Comparison of ENCODE assay signal across 18 cellular contexts in the genomic region with DNA sequence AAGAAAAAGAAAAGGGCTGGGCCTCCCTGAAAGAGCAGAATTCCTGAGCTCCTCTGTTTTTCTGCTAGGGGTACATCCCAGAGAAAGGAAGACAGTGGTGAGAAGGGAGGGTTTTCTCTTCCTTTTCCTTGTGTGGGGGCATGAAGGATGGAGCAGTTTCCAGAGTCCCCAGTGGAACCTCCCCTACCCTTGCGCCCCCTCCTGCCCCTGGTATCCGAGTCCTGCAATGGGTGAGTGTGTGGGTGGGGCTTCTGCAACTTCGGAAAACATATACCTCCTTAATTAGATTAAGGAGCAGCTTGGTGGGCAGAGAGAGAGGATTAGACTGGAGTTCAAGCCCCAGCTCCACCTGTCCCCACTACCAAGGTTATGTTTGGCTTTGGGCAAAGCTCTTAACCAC. TPM values are rescaled to one million over a fixed set of nuclear protein-coding genes. Genes with fewer than 3 reads are reported as not detected.
"Had no signal": no experiment of that assay in that cellular context is flagged by ENCODE, and none has a peak within 500 bp of the region (broad histone marks: within the 10 kb centered on the region; RNA-seq: fewer than 3 reads in every experiment).

No MANE protein-coding gene starts in this region.

- H3K27ac ChIP-seq: left ventricle myocardium inferior, prostate gland had no signal

- H3K4me1 Mint-ChIP-seq: activated naive CD4-positive, alpha-beta T cell treated with anti-CD3 and anti-CD28 coated beads, Interleukin-2, amount 10 ng/mL, durations not matched to agents 7 days and 5 days; activated T-helper 17 cell treated with anti-CD3 and anti-CD28 coated beads, Interleukin-2, amount 50 U/mL, for 72 hours had no signal

- H3K9me3 ChIP-seq: left ventricle myocardium inferior, prostate gland had no signal

- H3K36me3 ChIP-seq: left ventricle myocardium inferior, prostate gland had no signal

- H3K27me3 ChIP-seq: hepatocyte had no signal

- H3K4me3 Mint-ChIP-seq: activated naive CD4-positive, alpha-beta T cell treated with anti-CD3 and anti-CD28 coated beads, Interleukin-2, amount 10 ng/mL, durations not matched to agents 7 days and 5 days; activated T-helper 17 cell treated with anti-CD3 and anti-CD28 coated beads, Interleukin-2, amount 50 U/mL, for 72 hours; natural killer cell treated with Interleukin-12 subunit alpha and Interleukin-12 subunit beta and Interleukin-15 and Interleukin-18, amount 100 ng/mL, for 72 hours; stimulated activated naive CD8-positive, alpha-beta T cell treated with anti-CD3 and anti-CD28 coated beads, Interleukin-15, Interleukin-2, amounts not matched to agents 100 ng/mL and 50 ng/mL, for 24 hours had no signal

- H3K36me3 Mint-ChIP-seq: activated naive CD4-positive, alpha-beta T cell treated with anti-CD3 and anti-CD28 coated beads, Interleukin-2, amount 10 ng/mL, durations not matched to agents 7 days and 5 days; natural killer cell treated with Interleukin-12 subunit alpha and Interleukin-12 subunit beta and Interleukin-15 and Interleukin-18, amount 100 ng/mL, for 72 hours had no signal

- DNase-seq: activated CD4-positive, alpha-beta T cell treated with anti-CD3 and anti-CD28 coated beads, Interleukin-2, amount 50 U/mL, for 4 hours; activated CD4-positive, CD25-positive, alpha-beta regulatory T cell treated with anti-CD3 and anti-CD28 coated beads, Interleukin-2, amount 50 U/mL, for 72 hours; activated naive CD4-positive, alpha-beta T cell treated with anti-CD3 and anti-CD28 coated beads, Interleukin-2, amount 10 ng/mL, durations not matched to agents 7 days and 5 days; activated T-cell treated with anti-CD3 and anti-CD28 coated beads for 4 hours; left ventricle myocardium inferior; occipital lobe; right cardiac atrium had no signal

- FAIRE-seq: endometrium had no signal

- H3K4me1 ChIP-seq: left ventricle myocardium inferior, prostate gland had no signal

- H3K9me3 Mint-ChIP-seq: activated naive CD4-positive, alpha-beta T cell treated with anti-CD3 and anti-CD28 coated beads, Interleukin-2, amount 10 ng/mL, durations not matched to agents 7 days and 5 days; activated T-helper 17 cell treated with anti-CD3 and anti-CD28 coated beads, Interleukin-2, amount 50 U/mL, for 72 hours; natural killer cell treated with Interleukin-12 subunit alpha and Interleukin-12 subunit beta and Interleukin-15 and Interleukin-18, amount 100 ng/mL, for 72 hours; stimulated activated naive CD8-positive, alpha-beta T cell treated with anti-CD3 and anti-CD28 coated beads, Interleukin-15, Interleukin-2, amounts not matched to agents 100 ng/mL and 50 ng/mL, for 24 hours had no signal

- H3K27ac Mint-ChIP-seq: activated naive CD4-positive, alpha-beta T cell treated with anti-CD3 and anti-CD28 coated beads, Interleukin-2, amount 10 ng/mL, durations not matched to agents 7 days and 5 days; activated T-helper 17 cell treated with anti-CD3 and anti-CD28 coated beads, Interleukin-2, amount 50 U/mL, for 72 hours; natural killer cell treated with Interleukin-12 subunit alpha and Interleukin-12 subunit beta and Interleukin-15 and Interleukin-18, amount 100 ng/mL, for 72 hours; stimulated activated naive CD8-positive, alpha-beta T cell treated with anti-CD3 and anti-CD28 coated beads, Interleukin-15, Interleukin-2, amounts not matched to agents 100 ng/mL and 50 ng/mL, for 24 hours had no signal

- H3K4me3 ChIP-seq: hepatocyte, left ventricle myocardium inferior, prostate gland had no signal

RNA-seq across cellular contexts. Expression of gene GIP, which starts 5.4 kb away (rescaled TPM):
- total RNA-seq: activated T-helper 17 cell treated with anti-CD3 and anti-CD28 coated beads, Interleukin-2, amount 50 U/mL, for 72 hours; hepatocyte; kidney epithelial cell; left ventricle myocardium inferior; natural killer cell treated with Interleukin-12 subunit alpha and Interleukin-12 subunit beta and Interleukin-15 and Interleukin-18, amount 100 ng/mL, for 72 hours; occipital lobe; prostate gland; right cardiac atrium; temporal lobe; ureter had no signal
- polyA plus RNA-seq: adipose tissue, esophagus, right cardiac atrium had no signal

RNA-seq across cellular contexts. Expression of gene IGF2BP1, which starts 23.4 kb away (rescaled TPM):
- total RNA-seq: left ventricle myocardium inferior, right cardiac atrium, ureter had no signal
- polyA plus RNA-seq: right cardiac atrium had no signal
